In the genomic region with DNA sequence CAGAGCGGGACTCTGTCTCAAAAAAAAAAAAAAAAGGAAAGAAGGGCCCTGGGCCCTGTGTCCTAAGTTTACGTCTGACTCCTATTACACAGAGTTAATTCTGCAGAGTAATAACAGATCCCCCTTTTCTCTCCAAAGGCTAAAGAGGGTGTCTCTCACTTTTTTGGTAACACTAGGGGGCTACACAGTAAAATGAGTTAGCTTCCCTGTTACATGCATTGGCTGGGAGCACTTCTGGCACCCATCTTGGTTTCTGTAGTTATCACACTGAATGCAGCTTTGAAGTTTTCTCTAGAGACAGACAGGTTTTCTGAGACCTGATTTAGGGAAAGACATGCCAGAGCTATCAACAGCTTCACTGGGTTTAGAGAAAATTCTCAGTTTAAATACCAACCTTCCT, we compare ENCODE assay signal across 15 cellular contexts. TPM values are rescaled to one million over a fixed set of nuclear protein-coding genes. Genes with fewer than 3 reads are reported as not detected.
DNase-seq lines count a peak whose midpoint lies in the region; TF ChIP-seq lines count a peak whose summit lies in the region.
"Had no signal": no experiment of that assay in that cellular context is flagged by ENCODE, and none has a peak within 500 bp of the region (broad histone marks: within the 10 kb centered on the region; RNA-seq: fewer than 3 reads in every experiment).

No MANE protein-coding gene starts in this region.

- TF ChIP-seq CTCF in A673 (conservative IDR thresholded peaks at IDR 0.05; ENCODE audit: low read depth, low read length) (no peak), BE2C (IDR thresholded peaks at IDR 0.05; ENCODE audit: low read depth, low read length) (peak; percentile 29; the same call in 1 of the 2 replicates), chondrocyte (IDR thresholded peaks at IDR 0.05) (peak; percentile 22)

- H3K36me3 Mint-ChIP-seq in chondrocyte (ENCODE audit: low read depth) = peaks cover 21% of the 10 kb centered on the region
- H3K36me3 Mint-ChIP-seq in activated CD4-positive, alpha-beta memory T cell treated with anti-CD3 and anti-CD28 coated beads, Interleukin-2, amount 10 ng/mL, durations not matched to agents 7 days and 5 days (ENCODE audit: low read depth) = peaks cover 33% of the 10 kb centered on the region

- intact Hi-C loops in A673 (cut with micrococcal nuclease; ENCODE audit: unreplicated experiment) = loop anchor here (2.0 to 10.0 kb wide), 2 partner anchors 182 to 310 kb away; no protein-coding TSS in a partner anchor
- intact Hi-C loops in head of caudate nucleus (cut with DNase I) = no loop called here

- no peak overlapping the region for H3K4me3 Mint-ChIP-seq in chondrocyte (ENCODE audit: unreplicated experiment)
- H3K4me3 Mint-ChIP-seq in activated CD4-positive, alpha-beta memory T cell treated with anti-CD3 and anti-CD28 coated beads, Interleukin-2, amount 10 ng/mL, durations not matched to agents 7 days and 5 days = no peak overlapping the region

- POLR2A ChIA-PET in A673 (lab: Charles Lee; ENCODE audit: low non-redundant PET) = no interaction called here
- POLR2A ChIA-PET in activated CD4-positive, alpha-beta memory T cell treated with anti-CD3 and anti-CD28 coated beads, Interleukin-2, amount 10 ng/mL, durations not matched to agents 7 days and 5 days (lab: Charles Lee) = interaction anchor here (1.2 kb wide), 1 partner anchor 9 kb away, joined by 3 read pairs; no protein-coding TSS in a partner anchor

- H3K4me1 ChIP-seq in A673 (ENCODE audit: insufficient read depth, low read length, poor library complexity, severe bottlenecking) = no peaks in the 10 kb centered on the region
- H3K4me1 ChIP-seq in BE2C = no peaks in the 10 kb centered on the region
- H3K4me1 ChIP-seq: BLaER1 had no signal

- no peaks in the 10 kb centered on the region for H3K36me3 ChIP-seq in A673 (ENCODE audit: insufficient read depth, low read length, poor library complexity, severe bottlenecking)
- H3K36me3 ChIP-seq in BE2C = peaks cover 7% of the 10 kb centered on the region

- H3K27ac ChIP-seq in A673 (ENCODE audit: low read depth, low read length, poor library complexity, severe bottlenecking) = no peak overlapping the region
- H3K27ac ChIP-seq: BLaER1, GM23248, KMS-11 had no signal

- no peak overlapping the region for H3K27ac Mint-ChIP-seq in chondrocyte (ENCODE audit: unreplicated experiment)
- H3K27ac Mint-ChIP-seq in activated CD4-positive, alpha-beta memory T cell treated with anti-CD3 and anti-CD28 coated beads, Interleukin-2, amount 10 ng/mL, durations not matched to agents 7 days and 5 days = no peak overlapping the region

- H3K27me3 ChIP-seq in A673 (replicated peaks; ENCODE audit: insufficient read depth, low read depth, low read length, poor library complexity) = no peaks in the 10 kb centered on the region
- H3K27me3 ChIP-seq in BE2C = no peaks in the 10 kb centered on the region
- H3K27me3 ChIP-seq: BLaER1 had no signal

- BruUV-seq in A673 (replicated peaks; lab: Mats Ljungman, UMichigan) = no TSS peak

- H3K4me3 ChIP-seq in A673 (ENCODE audit: low read depth, low read length, poor library complexity, severe bottlenecking) (no peak overlapping the region), BE2C (ENCODE audit: low read depth, low read length) (no peak overlapping the region)
- H3K4me3 ChIP-seq in Jurkat, Clone E6-1 (ENCODE audit: low read length) = no peak overlapping the region
- H3K4me3 ChIP-seq: BLaER1, GM23248 had no signal

- CTCF ChIA-PET in A673 (lab: Charles Lee) = interaction anchor here (0.7 kb wide), 1 partner anchor 1108 kb away, joined by 4 read pairs; no protein-coding TSS in a partner anchor
- CTCF ChIA-PET in activated CD4-positive, alpha-beta memory T cell treated with anti-CD3 and anti-CD28 coated beads, Interleukin-2, amount 10 ng/mL, durations not matched to agents 7 days and 5 days (lab: Charles Lee) = interaction anchor here (1.1 to 1.6 kb wide), 2 partner anchors 8 to 58 kb away, joined by 3 to 4 read pairs; no protein-coding TSS in a partner anchor

- H3K27me3 Mint-ChIP-seq in chondrocyte (ENCODE audit: low read depth) = no peaks in the 10 kb centered on the region
- no peaks in the 10 kb centered on the region for H3K27me3 Mint-ChIP-seq in activated CD4-positive, alpha-beta memory T cell treated with anti-CD3 and anti-CD28 coated beads, Interleukin-2, amount 10 ng/mL, durations not matched to agents 7 days and 5 days

- no peaks in the 10 kb centered on the region for H3K9me3 Mint-ChIP-seq in chondrocyte (ENCODE audit: low read depth)
- H3K9me3 Mint-ChIP-seq in activated CD4-positive, alpha-beta memory T cell treated with anti-CD3 and anti-CD28 coated beads, Interleukin-2, amount 10 ng/mL, durations not matched to agents 7 days and 5 days = no peaks in the 10 kb centered on the region

- no peaks in the 10 kb centered on the region for H3K9me3 ChIP-seq in A673 (ENCODE audit: low read depth, low read length, poor library complexity, severe bottlenecking)
- no peaks in the 10 kb centered on the region for H3K9me3 ChIP-seq in BE2C
- H3K9me3 ChIP-seq: BLaER1 had no signal

- DNase-seq in A673 (ENCODE audit: low spot score) = peak; percentile 12
- DNase-seq in BE2C = no peak
- peak; percentile 27 for DNase-seq in Jurkat, Clone E6-1 (ENCODE audit: low read depth, low spot score)
- no peak for DNase-seq in chondrocyte (ENCODE audit: low spot score)
- no peak for DNase-seq in head of caudate nucleus
- DNase-seq in hepatic stellate cell (ENCODE audit: low spot score) = no peak
- no peak for DNase-seq in activated CD4-positive, alpha-beta memory T cell treated with anti-CD3 and anti-CD28 coated beads, Interleukin-2, amount 10 ng/mL, durations not matched to agents 7 days and 5 days
- DNase-seq: ACHN, GF-D8, GM23248, NCI-H1092, NCI-H748 treated with DMSO at 0.1 percent for 48 hours, T-helper 2 cell had no signal

- H3K4me1 Mint-ChIP-seq in chondrocyte (ENCODE audit: low read depth) = no peaks in the 10 kb centered on the region
- no peaks in the 10 kb centered on the region for H3K4me1 Mint-ChIP-seq in activated CD4-positive, alpha-beta memory T cell treated with anti-CD3 and anti-CD28 coated beads, Interleukin-2, amount 10 ng/mL, durations not matched to agents 7 days and 5 days

RNA-seq across cellular contexts. Expression of a gene that starts 29.2 kb away (rescaled TPM):
- total RNA-seq in A673 (2021) (25.6 and 28.5 TPM in 2 replicates), chondrocyte (18.6 to 21.4 TPM (median 19.5 TPM) in 3 replicates)
- polyA plus RNA-seq in BE2C (2012; ENCODE audit: insufficient read depth, insufficient read length, low read depth) = 18.4 TPM
- 29.1 TPM for polyA plus RNA-seq in Jurkat, Clone E6-1 (2012; ENCODE audit: insufficient read depth, insufficient read length)
- 10 to 100 TPM; 23.5 to 24.0 TPM for total RNA-seq in activated CD4-positive, alpha-beta memory T cell treated with anti-CD3 and anti-CD28 coated beads, Interleukin-2, amount 10 ng/mL, durations not matched to agents 7 days and 5 days

RNA-seq across cellular contexts. Expression of a gene that starts 50.1 kb away (rescaled TPM):
- 32.3 and 35.8 TPM in 2 replicates for total RNA-seq in A673 (2021)
- 39.5 TPM for polyA plus RNA-seq in BE2C (2012; ENCODE audit: insufficient read depth, insufficient read length, low read depth)
- 51.1 TPM for polyA plus RNA-seq in Jurkat, Clone E6-1 (2012; ENCODE audit: insufficient read depth, insufficient read length)
- total RNA-seq in chondrocyte = 28.1 to 36.1 TPM (median 30.2 TPM) in 3 replicates
- total RNA-seq in activated CD4-positive, alpha-beta memory T cell treated with anti-CD3 and anti-CD28 coated beads, Interleukin-2, amount 10 ng/mL, durations not matched to agents 7 days and 5 days = 10 to 100 TPM; 97.7 to 99.7 TPM

Comparison
In these comparisons a context has a peak if more than half of its experiments do, and no peak if none do; other contexts are left out.
1. DNase-seq: peak in A673 (single experiment) and Jurkat, Clone E6-1 (single experiment); none in BE2C (single experiment), chondrocyte (single experiment), head of caudate nucleus (0 of 42), hepatic stellate cell (single experiment) and activated CD4-positive, alpha-beta memory T cell treated with anti-CD3 and anti-CD28 coated beads, Interleukin-2, amount 10 ng/mL, durations not matched to agents 7 days and 5 days (single experiment).